24 cellular contexts compared by ENCODE assay signal in the genomic region with DNA sequence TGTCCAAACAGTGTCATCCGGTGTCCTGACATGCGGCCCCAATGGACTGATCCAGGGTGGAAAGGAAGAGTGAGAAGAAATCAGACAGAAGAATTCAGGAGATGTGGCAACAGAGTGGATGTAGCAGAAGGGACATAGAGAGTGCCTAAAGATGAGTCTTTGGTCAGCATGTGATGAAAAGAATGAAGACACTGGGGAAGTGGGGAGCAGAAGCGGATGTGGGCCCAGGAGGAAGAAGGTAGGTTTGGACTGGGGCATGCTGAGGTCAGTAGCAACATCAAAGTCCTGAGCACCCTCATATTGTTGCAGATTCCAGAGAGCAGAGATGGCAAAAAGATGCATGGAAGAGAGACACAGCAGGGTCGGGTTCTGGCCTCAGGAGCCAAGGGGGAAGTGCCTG.
A peak's percentile ranks its signal among the peaks of the same experiment; 100 is the strongest.
DNase-seq lines count a peak whose midpoint lies in the region; ATAC-seq, FAIRE-seq and TF ChIP-seq lines count a peak whose summit lies in the region.
"Had no signal": no experiment of that assay in that cellular context is flagged by ENCODE, and none has a peak within 500 bp of the region (broad histone marks: within the 10 kb centered on the region; RNA-seq: fewer than 3 reads in every experiment).

No MANE protein-coding gene starts in this region.

- H3K4me3 ChIP-seq in HL-60 (replicated peaks; ENCODE audit: insufficient read depth, low read length) (no peak overlapping the region), RWPE2 (ENCODE audit: severe bottlenecking) (no peak overlapping the region), lower lobe of right lung (no peak overlapping the region), prostate gland (no peak overlapping the region)
- H3K4me3 ChIP-seq: mucosa of descending colon, thyroid gland had no signal

- WGBS in prostate gland = 91% methylated on average over 4 of the region's 4 CpGs

- peaks cover 23% of the 10 kb centered on the region for H3K4me1 ChIP-seq in RWPE2 (ENCODE audit: insufficient read depth, poor library complexity, severe bottlenecking)
- peaks cover 32% of the 10 kb centered on the region for H3K4me1 ChIP-seq in lower lobe of right lung
- no peaks in the 10 kb centered on the region for H3K4me1 ChIP-seq in prostate gland (replicated peaks)

- POLR2A ChIA-PET in CD4-positive, alpha-beta T cell (lab: Charles Lee) = no interaction called here

- H3K36me3 Mint-ChIP-seq in CD14-positive monocyte = no peaks in the 10 kb centered on the region
- no peaks in the 10 kb centered on the region for H3K36me3 Mint-ChIP-seq in CD4-positive, alpha-beta T cell (ENCODE audit: low read depth)
- H3K36me3 Mint-ChIP-seq: CD4-positive, CD25-positive, alpha-beta regulatory T cell; T-cell had no signal

- no peak for FAIRE-seq in frontal cortex (lab: Jason Lieb, UNC)

- ATAC-seq in RWPE2 (ENCODE audit: low read depth) (no peak), lower lobe of right lung (peak; percentile 53 to 57), HG02981 (IDR thresholded peaks at IDR 0.05; ENCODE audit: unreplicated experiment) (no peak)
- no peak for ATAC-seq in CD4-positive, alpha-beta T cell (ENCODE audit: poor library complexity)
- ATAC-seq: activated CD4-positive, CD25-positive, alpha-beta regulatory T cell treated with anti-CD3 and anti-CD28 coated beads, Interleukin-2, amount 50 U/mL, for 24 hours; mucosa of descending colon; T-cell had no signal

- H3K4me3 Mint-ChIP-seq in CD14-positive monocyte = peak overlapping the region in 1 of 2 donors; percentile 52
- H3K4me3 Mint-ChIP-seq in CD4-positive, alpha-beta T cell = no peak overlapping the region
- H3K4me3 Mint-ChIP-seq: activated CD4-positive, alpha-beta memory T cell treated with anti-CD3 and anti-CD28 coated beads, Interleukin-2, amount 10 ng/mL, durations not matched to agents 7 days and 5 days; activated naive CD8-positive, alpha-beta T cell treated with anti-CD3 and anti-CD28 coated beads, Interleukin-2, amount 10 ng/mL, durations not matched to agents 7 days and 5 days; CD4-positive, CD25-positive, alpha-beta regulatory T cell; stimulated activated naive CD8-positive, alpha-beta T cell treated with anti-CD3 and anti-CD28 coated beads, Interleukin-15, Interleukin-2, amounts not matched to agents 100 ng/mL and 50 ng/mL, for 24 hours; T-cell had no signal

- TF ChIP-seq POLR2A in prostate gland (IDR thresholded peaks at IDR 0.05) = no peak

- no peak for DNase-seq in CD14-positive monocyte (ENCODE audit: low spot score)
- peak; percentile 48 to 51 for DNase-seq in HL-60 (ENCODE audit: low read depth in 1 of 2, low spot score in 1 of 2)
- no peak for DNase-seq in RWPE2 (ENCODE audit: low spot score)
- DNase-seq in lower lobe of right lung = no peak
- no peak for DNase-seq in frontal cortex (ENCODE audit: low spot score in 2 of 2)
- DNase-seq in CD4-positive, alpha-beta T cell = no peak
- DNase-seq in prostate gland (ENCODE audit: low spot score) = no peak
- DNase-seq: activated CD4-positive, alpha-beta memory T cell treated with anti-CD3 and anti-CD28 coated beads, Interleukin-2, amount 10 ng/mL, durations not matched to agents 7 days and 5 days; activated effector memory CD4-positive, alpha-beta T cell treated with Interleukin-2 at 50 U/mL for 16 hours; activated naive CD8-positive, alpha-beta T cell treated with anti-CD3 and anti-CD28 coated beads, Interleukin-2, amount 10 ng/mL, durations not matched to agents 7 days and 5 days; activated T-cell treated with anti-CD3 and anti-CD28 coated beads for 4 hours; CD4-positive, CD25-positive, alpha-beta regulatory T cell; cerebellar nuclear complex; DMS153; KG1; mucosa of descending colon; NCI-H1694; NCI-H524; NK-92 treated with Interleukin-12 subunit alpha and Interleukin-12 subunit beta, amount 100 ng/mL, for 24 hours; T-cell; thyroid gland had no signal

- H3K27me3 Mint-ChIP-seq in CD14-positive monocyte (ENCODE audit: low read depth in 3 of 3) = peaks cover 22 to 25% (median 24%) of the 10 kb centered on the region in 3 donors
- H3K27me3 Mint-ChIP-seq in CD4-positive, alpha-beta T cell = peaks cover 56% of the 10 kb centered on the region

- CTCF ChIA-PET in CD4-positive, alpha-beta T cell (lab: Charles Lee) = no interaction called here

- peaks cover 59% of the 10 kb centered on the region for H3K4me1 Mint-ChIP-seq in CD14-positive monocyte
- peaks cover 4% of the 10 kb centered on the region for H3K4me1 Mint-ChIP-seq in CD4-positive, alpha-beta T cell (ENCODE audit: low read depth)
- H3K4me1 Mint-ChIP-seq: CD4-positive, CD25-positive, alpha-beta regulatory T cell had no signal

- peaks cover 0 to 3% (median 0%) of the 10 kb centered on the region in 7 donors for H3K9me3 Mint-ChIP-seq in CD14-positive monocyte
- no peaks in the 10 kb centered on the region for H3K9me3 Mint-ChIP-seq in CD4-positive, alpha-beta T cell
- H3K9me3 Mint-ChIP-seq: activated naive CD8-positive, alpha-beta T cell treated with anti-CD3 and anti-CD28 coated beads, Interleukin-2, amount 10 ng/mL, durations not matched to agents 7 days and 5 days; stimulated activated naive CD8-positive, alpha-beta T cell treated with anti-CD3 and anti-CD28 coated beads, Interleukin-15, Interleukin-2, amounts not matched to agents 100 ng/mL and 50 ng/mL, for 24 hours; T-cell had no signal

- H3K27ac ChIP-seq in HL-60 (replicated peaks) (no peak overlapping the region), RWPE2 (ENCODE audit: poor library complexity, severe bottlenecking) (peak overlapping the region; percentile 98), lower lobe of right lung (no peak overlapping the region), prostate gland (no peak overlapping the region)
- no peak overlapping the region for H3K27ac ChIP-seq in CD4-positive, alpha-beta T cell (ENCODE audit: low read depth, low read length)
- H3K27ac ChIP-seq: thyroid gland had no signal

- intact Hi-C loops in CD14-positive monocyte (cut with micrococcal nuclease) = loop anchor here in 1 of 2 donors (5.0 kb wide), 1 partner anchor 91 kb away; no protein-coding TSS in a partner anchor
- intact Hi-C loops in lower lobe of right lung (cut with DNase I) = no loop called here
- intact Hi-C loops in CD4-positive, alpha-beta T cell (cut with DNase I, micrococcal nuclease) = no loop called here
- intact Hi-C loops in prostate gland (cut with DNase I) = no loop called here

- H3K27ac Mint-ChIP-seq in CD14-positive monocyte = peak overlapping the region in 4 of 7 donors; percentile 60 to 89 (median 81)
- no peak overlapping the region for H3K27ac Mint-ChIP-seq in CD4-positive, alpha-beta T cell
- H3K27ac Mint-ChIP-seq: activated CD4-positive, alpha-beta memory T cell treated with anti-CD3 and anti-CD28 coated beads, Interleukin-2, amount 10 ng/mL, durations not matched to agents 7 days and 5 days; activated naive CD8-positive, alpha-beta T cell treated with anti-CD3 and anti-CD28 coated beads, Interleukin-2, amount 10 ng/mL, durations not matched to agents 7 days and 5 days; stimulated activated naive CD8-positive, alpha-beta T cell treated with anti-CD3 and anti-CD28 coated beads, Interleukin-15, Interleukin-2, amounts not matched to agents 100 ng/mL and 50 ng/mL, for 24 hours; T-cell had no signal

- H3K36me3 ChIP-seq in RWPE2 (ENCODE audit: low read depth) = no peaks in the 10 kb centered on the region
- H3K36me3 ChIP-seq in lower lobe of right lung = no peaks in the 10 kb centered on the region
- H3K36me3 ChIP-seq in prostate gland = no peaks in the 10 kb centered on the region
- H3K36me3 ChIP-seq: thyroid gland had no signal

- H3K9me3 ChIP-seq in RWPE2 (ENCODE audit: severe bottlenecking) (no peaks in the 10 kb centered on the region), lower lobe of right lung (no peaks in the 10 kb centered on the region), prostate gland (no peaks in the 10 kb centered on the region)
- no peaks in the 10 kb centered on the region for H3K9me3 ChIP-seq in CD4-positive, alpha-beta T cell (ENCODE audit: control insufficient read depth, low read length)
- H3K9me3 ChIP-seq: mucosa of descending colon, thyroid gland had no signal

- TF ChIP-seq CTCF in CD14-positive monocyte (IDR thresholded peaks at IDR 0.05) (no peak), HL-60 (IDR thresholded peaks at IDR 0.05; ENCODE audit: insufficient read depth, low read length) (no peak), RWPE2 (IDR thresholded peaks at IDR 0.05; ENCODE audit: poor library complexity, severe bottlenecking) (no peak), lower lobe of right lung (IDR thresholded peaks at IDR 0.05) (no peak), prostate gland (IDR thresholded peaks at IDR 0.05) (no peak)
- TF ChIP-seq CTCF in CD4-positive, alpha-beta T cell (IDR thresholded peaks at IDR 0.05) = no peak

- no peaks in the 10 kb centered on the region for H3K27me3 ChIP-seq in HL-60 (ENCODE audit: insufficient read depth, poor library complexity, severe bottlenecking)
- H3K27me3 ChIP-seq in RWPE2 (ENCODE audit: insufficient read depth, poor library complexity, severe bottlenecking) = no peaks in the 10 kb centered on the region
- H3K27me3 ChIP-seq in lower lobe of right lung (ENCODE audit: low read depth) = no peaks in the 10 kb centered on the region
- no peaks in the 10 kb centered on the region for H3K27me3 ChIP-seq in CD4-positive, alpha-beta T cell (ENCODE audit: control insufficient read depth, insufficient read depth, low read length)
- no peaks in the 10 kb centered on the region for H3K27me3 ChIP-seq in prostate gland (replicated peaks; ENCODE audit: insufficient read depth)
- H3K27me3 ChIP-seq: thyroid gland had no signal

Comparison
In these comparisons a context has a peak if more than half of its experiments do, and no peak if none do; other contexts are left out.
1. DNase-seq: peak in HL-60 (2 of 2); none in CD14-positive monocyte (single experiment), RWPE2 (single experiment), lower lobe of right lung (single experiment), frontal cortex (0 of 2), CD4-positive, alpha-beta T cell (0 of 10) and prostate gland (single experiment).
2. ATAC-seq: peak in lower lobe of right lung (2 of 2); none in RWPE2 (single experiment), CD4-positive, alpha-beta T cell (single experiment) and HG02981 (single experiment).